25 cellular contexts compared by ENCODE assay signal in the genomic region with DNA sequence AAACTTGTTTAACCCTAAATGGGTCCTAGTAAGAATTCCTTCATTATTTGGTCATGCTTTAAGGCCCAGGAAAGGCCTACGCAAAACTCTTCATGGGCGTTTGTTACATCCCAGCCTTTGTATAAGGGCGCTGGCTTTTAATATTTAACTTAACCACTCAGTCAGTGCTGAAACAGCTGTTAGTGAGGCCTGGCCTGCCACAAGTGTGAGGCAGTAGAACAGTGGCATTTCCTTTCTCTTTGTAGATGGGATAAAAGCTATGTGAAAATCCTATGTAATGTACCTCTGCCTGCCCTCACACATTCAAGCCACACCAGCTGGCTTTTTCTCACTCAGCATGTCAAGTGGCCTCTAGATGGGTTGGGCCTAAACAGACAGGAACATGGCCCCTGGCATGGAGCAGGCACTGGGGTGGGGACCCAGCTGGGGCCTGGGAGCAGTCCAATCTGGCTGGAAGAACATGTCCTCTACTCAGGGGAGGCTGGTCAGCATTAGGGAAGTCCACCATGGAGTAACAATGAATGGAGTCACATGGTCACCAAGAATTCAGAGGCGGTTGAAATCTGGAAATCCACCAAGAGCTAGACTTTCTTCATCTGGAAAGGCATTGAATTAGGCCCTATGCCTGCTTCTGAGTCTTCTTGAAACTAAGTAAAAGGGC. TPM values are rescaled to one million over a fixed set of nuclear protein-coding genes. Genes with fewer than 3 reads are reported as not detected.
DNase-seq lines count a peak whose midpoint lies in the region; ATAC-seq and TF ChIP-seq lines count a peak whose summit lies in the region.
"Had no signal": no experiment of that assay in that cellular context is flagged by ENCODE, and none has a peak within 500 bp of the region (broad histone marks: within the 10 kb centered on the region; RNA-seq: fewer than 3 reads in every experiment).

No MANE protein-coding gene starts in this region.

- H3K27ac ChIP-seq in right cardiac atrium (ENCODE audit: low read length) (no peak overlapping the region), left ventricle myocardium inferior (replicated peaks) (no peak overlapping the region)

- no peak overlapping the region for H3K4me3 Mint-ChIP-seq in T-cell
- H3K4me3 Mint-ChIP-seq: activated naive CD8-positive, alpha-beta T cell treated with anti-CD3 and anti-CD28 coated beads, Interleukin-2, amount 50 U/mL, for 24 hours; activated T-cell treated with anti-CD3 and anti-CD28 coated beads, Interleukin-2, amount 50 U/mL, for 4 hours; CD4-positive, alpha-beta memory T cell; HFFc6; naive B cell; stimulated activated effector memory CD8-positive, alpha-beta T cell treated with anti-CD3 and anti-CD28 coated beads, Interleukin-12 subunit alpha, Interleukin-12 subunit beta, amount 100 ng/mL, for 72 hours had no signal

- H3K4me1 ChIP-seq in right cardiac atrium (ENCODE audit: control insufficient read depth, insufficient read depth, low read length) (no peaks in the 10 kb centered on the region), left ventricle myocardium inferior (no peaks in the 10 kb centered on the region)

- CTCF ChIA-PET in T-cell (lab: Charles Lee): interaction anchor here in 1 of 2 donors (0.6 kb wide), 1 partner anchor 304 kb away, joined by 4 read pairs; no protein-coding TSS in a partner anchor

- no peaks in the 10 kb centered on the region for H3K4me1 Mint-ChIP-seq in T-cell
- H3K4me1 Mint-ChIP-seq: activated naive CD8-positive, alpha-beta T cell treated with anti-CD3 and anti-CD28 coated beads, Interleukin-2, amount 50 U/mL, for 24 hours; stimulated activated effector memory CD8-positive, alpha-beta T cell treated with anti-CD3 and anti-CD28 coated beads, Interleukin-12 subunit alpha, Interleukin-12 subunit beta, amount 100 ng/mL, for 72 hours had no signal

- H3K36me3 ChIP-seq in left ventricle myocardium inferior: no peaks in the 10 kb centered on the region

- no peaks in the 10 kb centered on the region for H3K9me3 Mint-ChIP-seq in T-cell
- H3K9me3 Mint-ChIP-seq: activated naive CD8-positive, alpha-beta T cell treated with anti-CD3 and anti-CD28 coated beads, Interleukin-2, amount 50 U/mL, for 24 hours; activated T-cell treated with anti-CD3 and anti-CD28 coated beads, Interleukin-2, amount 50 U/mL, for 4 hours; CD4-positive, alpha-beta memory T cell; HFFc6; naive B cell; stimulated activated effector memory CD8-positive, alpha-beta T cell treated with anti-CD3 and anti-CD28 coated beads, Interleukin-12 subunit alpha, Interleukin-12 subunit beta, amount 100 ng/mL, for 72 hours had no signal

- intact Hi-C loops in right cardiac atrium (cut with DNase I) (loop anchor here in 1 of 4 donors (10.0 kb wide), 1 partner anchor 161 kb away; no protein-coding TSS in a partner anchor), left ventricle myocardium inferior (cut with micrococcal nuclease) (no loop called here)

- H3K27ac Mint-ChIP-seq in T-cell: no peak overlapping the region
- H3K27ac Mint-ChIP-seq: activated naive CD8-positive, alpha-beta T cell treated with anti-CD3 and anti-CD28 coated beads, Interleukin-2, amount 50 U/mL, for 24 hours; CD4-positive, alpha-beta memory T cell; HFFc6; stimulated activated effector memory CD8-positive, alpha-beta T cell treated with anti-CD3 and anti-CD28 coated beads, Interleukin-12 subunit alpha, Interleukin-12 subunit beta, amount 100 ng/mL, for 72 hours had no signal

- DNase-seq in right cardiac atrium: peak; percentile 51 to 77 (median 68)
- no peak for DNase-seq in left ventricle myocardium inferior
- DNase-seq in HK-2 (ENCODE audit: unreplicated experiment): peak; percentile 33
- DNase-seq in medulla oblongata (ENCODE audit: extremely low spot score): peak; percentile 66
- no peak for DNase-seq in GF-D8 (lab: John Stamatoyannopoulos, UW)
- DNase-seq in GM19240 (ENCODE audit: insufficient read length, low spot score): no peak
- DNase-seq in T-cell: no peak
- DNase-seq: activated naive CD8-positive, alpha-beta T cell treated with anti-CD3 and anti-CD28 coated beads, Interleukin-2, amount 50 U/mL, for 24 hours; activated T-cell treated with anti-CD3 and anti-CD28 coated beads, Interleukin-2, amount 50 U/mL, for 4 hours; CD4-positive, alpha-beta memory T cell; central memory CD4-positive, alpha-beta T cell; GDM1; HFFc6; islet precursor cell; MV-4-11; naive B cell; NCI-H2171 treated with DMSO at 0.1 percent for 48 hours; NK-92 treated with Interleukin-12 subunit alpha and Interleukin-12 subunit beta, amount 100 ng/mL, for 24 hours; retina; SHP77; stimulated activated CD4-positive, alpha-beta T cell treated with anti-CD3 and anti-CD28 coated beads, Interleukin-4, amount 100 ng/mL, for 4 hours had no signal

- no peak overlapping the region for H3K4me3 ChIP-seq in right cardiac atrium (ENCODE audit: low read length)
- H3K4me3 ChIP-seq in left ventricle myocardium inferior: no peak overlapping the region

- H3K27me3 ChIP-seq in right cardiac atrium (ENCODE audit: control insufficient read depth, insufficient read depth) (no peaks in the 10 kb centered on the region), left ventricle myocardium inferior (ENCODE audit: low read depth) (peaks cover 23% of the 10 kb centered on the region)

- no peaks in the 10 kb centered on the region for H3K9me3 ChIP-seq in right cardiac atrium (ENCODE audit: control insufficient read depth, low read length)
- H3K9me3 ChIP-seq in left ventricle myocardium inferior (replicated peaks): no peaks in the 10 kb centered on the region

- WGBS in right cardiac atrium: 83% methylated on average over 4 of the region's 4 CpGs

- POLR2A ChIA-PET in T-cell (lab: Charles Lee): interaction anchor here in 1 of 2 donors (0.6 kb wide), 1 partner anchor 236 kb away, joined by 9 read pairs; no protein-coding TSS in a partner anchor

- no peak for TF ChIP-seq CTCF in left ventricle myocardium inferior (IDR thresholded peaks at IDR 0.05; ENCODE audit: borderline replicate concordance)

- H3K27me3 Mint-ChIP-seq in T-cell: peaks cover 4 to 6% of the 10 kb centered on the region in 2 donors
- H3K27me3 Mint-ChIP-seq: activated naive CD8-positive, alpha-beta T cell treated with anti-CD3 and anti-CD28 coated beads, Interleukin-2, amount 50 U/mL, for 24 hours; naive B cell had no signal

- ATAC-seq in right cardiac atrium (peak in 1 of 2 donors; percentile 66), HG03520 (IDR thresholded peaks at IDR 0.05; ENCODE audit: unreplicated experiment) (no peak), T-cell (replicated peaks in 1 of 4) (no peak)
- ATAC-seq: activated naive CD8-positive, alpha-beta T cell treated with anti-CD3 and anti-CD28 coated beads, Interleukin-2, amount 50 U/mL, for 24 hours; activated T-cell treated with anti-CD3 and anti-CD28 coated beads, Interleukin-2, amount 50 U/mL, for 4 hours; stimulated activated effector memory CD8-positive, alpha-beta T cell treated with anti-CD3 and anti-CD28 coated beads, Interleukin-12 subunit alpha, Interleukin-12 subunit beta, amount 100 ng/mL, for 72 hours had no signal

- H3K36me3 Mint-ChIP-seq in T-cell: no peaks in the 10 kb centered on the region
- H3K36me3 Mint-ChIP-seq: CD4-positive, alpha-beta memory T cell; naive B cell; stimulated activated effector memory CD8-positive, alpha-beta T cell treated with anti-CD3 and anti-CD28 coated beads, Interleukin-12 subunit alpha, Interleukin-12 subunit beta, amount 100 ng/mL, for 72 hours had no signal

RNA-seq across cellular contexts. Expression of a gene that starts 20.7 kb away (rescaled TPM):
- total RNA-seq in right cardiac atrium (under 1 TPM in 2 of 4 donors, not detected in 2; 0.50 to 0.94 TPM), left ventricle myocardium inferior (not detected), T-cell (not detected)
- polyA plus RNA-seq in right cardiac atrium: 0.41 TPM
- total RNA-seq: A673; activated T-cell treated with anti-CD3 and anti-CD28 coated beads, Interleukin-2, amount 50 U/mL, for 4 hours; CD4-positive, alpha-beta memory T cell; urinary bladder had no signal
- polyA plus RNA-seq: CD4-positive, alpha-beta memory T cell; urinary bladder had no signal

Comparison
In these comparisons a context has a peak if more than half of its experiments do, and no peak if none do; other contexts are left out.
1. DNase-seq: peak in right cardiac atrium (3 of 3), HK-2 (single experiment) and medulla oblongata (single experiment); none in left ventricle myocardium inferior (single experiment), GF-D8 (single experiment), GM19240 (single experiment) and T-cell (0 of 34).